Comparison of ENCODE assay signal across 5 cellular contexts in genomic region chr6:85912582-85912981, GRCh38.
"Had no signal": no experiment of that assay in that cellular context is flagged by ENCODE, and none has a peak within 500 bp of the region (broad histone marks: within the 10 kb centered on the region; RNA-seq: fewer than 3 reads in every experiment).

No MANE protein-coding gene starts in this region.

- ATAC-seq: GM23338, K562 had no signal

- H3K4me3 ChIP-seq: GM23338, K562 had no signal

- DNase-seq: H9, HCEC 1CT, IMR-90 had no signal
